In the genomic region with DNA sequence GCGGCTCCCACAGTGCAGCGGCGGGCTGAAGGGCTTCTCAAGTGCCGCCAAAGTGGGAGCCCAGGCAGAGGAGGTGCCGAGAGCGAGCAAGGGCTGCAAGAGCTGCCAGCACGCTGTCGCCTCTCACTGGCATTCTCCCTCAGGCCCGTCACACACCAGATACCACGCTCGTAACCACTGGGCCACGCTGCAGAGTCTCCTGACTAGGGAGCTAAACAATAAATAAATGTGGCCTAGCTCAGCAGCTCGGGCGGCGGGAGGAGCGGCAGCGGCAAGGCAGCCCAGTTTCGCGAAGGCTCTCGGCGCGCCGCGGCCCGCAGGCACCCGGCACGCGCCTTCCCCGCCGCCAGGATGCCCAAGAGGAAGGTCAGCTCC, we compare ENCODE assay signal across 12 cellular contexts.
"Had no signal": no experiment of that assay in that cellular context is flagged by ENCODE, and none has a peak within 500 bp of the region (broad histone marks: within the 10 kb centered on the region; RNA-seq: fewer than 3 reads in every experiment).

No MANE protein-coding gene starts in this region.

- H3K9me3 ChIP-seq: body of pancreas, left ventricle myocardium inferior, transverse colon had no signal

- H3K9me3 Mint-ChIP-seq: activated naive CD4-positive, alpha-beta T cell treated with anti-CD3 and anti-CD28 coated beads, Interleukin-2, amount 50 U/mL, for 24 hours; activated T-helper 2 cell treated with anti-CD3 and anti-CD28 coated beads, Interferon-gamma antibody, Interleukin-2, Interleukin-4, amounts not matched to agents 10 μg/mL and 5 μg/mL and 100 μg/mL, durations not matched to agents 14 hours and 24 hours and 36 hours; central memory CD8-positive, alpha-beta T cell; stimulated activated effector memory CD8-positive, alpha-beta T cell treated with anti-CD3 and anti-CD28 coated beads, Interleukin-12 subunit alpha, Interleukin-12 subunit beta, amount 100 ng/mL, for 72 hours; T-helper 1 cell treated with Interleukin-12 subunit alpha and Interleukin-12 subunit beta and Interleukin-4 antibody, amounts not matched to agents 30 μg/mL and 1 μg/mL, for 36 hours had no signal

- DNase-seq: body of pancreas, dermis blood vessel endothelial cell, left ventricle myocardium inferior, small intestine, transverse colon had no signal

- H3K4me1 ChIP-seq: body of pancreas had no signal

- H3K27ac ChIP-seq: body of pancreas, left ventricle myocardium inferior, transverse colon had no signal

- H3K27ac Mint-ChIP-seq: activated naive CD4-positive, alpha-beta T cell treated with anti-CD3 and anti-CD28 coated beads, Interleukin-2, amount 50 U/mL, for 24 hours; activated T-helper 2 cell treated with anti-CD3 and anti-CD28 coated beads, Interferon-gamma antibody, Interleukin-2, Interleukin-4, amounts not matched to agents 10 μg/mL and 5 μg/mL and 100 μg/mL, durations not matched to agents 14 hours and 24 hours and 36 hours; stimulated activated effector memory CD8-positive, alpha-beta T cell treated with anti-CD3 and anti-CD28 coated beads, Interleukin-12 subunit alpha, Interleukin-12 subunit beta, amount 100 ng/mL, for 72 hours; T-helper 1 cell treated with Interleukin-12 subunit alpha and Interleukin-12 subunit beta and Interleukin-4 antibody, amounts not matched to agents 30 μg/mL and 1 μg/mL, for 36 hours had no signal

- ATAC-seq: body of pancreas; right cardiac atrium; SK-N-SH treated with all-trans-retinoic acid at 6 μM for 48 hours; stimulated activated effector memory CD8-positive, alpha-beta T cell treated with anti-CD3 and anti-CD28 coated beads, Interleukin-12 subunit alpha, Interleukin-12 subunit beta, amount 100 ng/mL, for 72 hours had no signal

- H3K27me3 ChIP-seq: body of pancreas, transverse colon had no signal

- H3K4me3 Mint-ChIP-seq: activated naive CD4-positive, alpha-beta T cell treated with anti-CD3 and anti-CD28 coated beads, Interleukin-2, amount 50 U/mL, for 24 hours; central memory CD8-positive, alpha-beta T cell; stimulated activated effector memory CD8-positive, alpha-beta T cell treated with anti-CD3 and anti-CD28 coated beads, Interleukin-12 subunit alpha, Interleukin-12 subunit beta, amount 100 ng/mL, for 72 hours; T-helper 1 cell treated with Interleukin-12 subunit alpha and Interleukin-12 subunit beta and Interleukin-4 antibody, amounts not matched to agents 30 μg/mL and 1 μg/mL, for 36 hours had no signal

- H3K36me3 Mint-ChIP-seq: activated naive CD4-positive, alpha-beta T cell treated with anti-CD3 and anti-CD28 coated beads, Interleukin-2, amount 50 U/mL, for 24 hours; stimulated activated effector memory CD8-positive, alpha-beta T cell treated with anti-CD3 and anti-CD28 coated beads, Interleukin-12 subunit alpha, Interleukin-12 subunit beta, amount 100 ng/mL, for 72 hours had no signal

- H3K36me3 ChIP-seq: left ventricle myocardium inferior, transverse colon had no signal

- H3K4me3 ChIP-seq: body of pancreas, left ventricle myocardium inferior, transverse colon had no signal
